ENCODE assay signal across 16 cellular contexts in the genomic region with DNA sequence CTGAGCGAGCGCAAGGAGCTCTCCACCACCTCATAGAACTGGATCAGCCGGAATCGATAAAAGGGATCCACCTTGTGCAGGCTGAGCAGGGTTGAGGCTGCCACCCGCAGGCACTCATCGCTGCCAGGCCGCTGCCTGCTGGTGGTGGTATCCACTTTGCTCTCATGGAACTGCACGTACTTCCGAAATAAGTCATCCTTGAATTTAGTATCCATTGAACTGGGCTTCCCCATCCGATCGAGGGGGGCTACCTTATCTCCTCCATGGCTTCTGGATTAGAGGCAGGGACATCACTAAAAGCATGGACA. TPM values are rescaled to one million over a fixed set of nuclear protein-coding genes. Genes with fewer than 3 reads are reported as not detected.
DNase-seq lines count a peak whose midpoint lies in the region; ATAC-seq, FAIRE-seq and TF ChIP-seq lines count a peak whose summit lies in the region.
"Had no signal": no experiment of that assay in that cellular context is flagged by ENCODE, and none has a peak within 500 bp of the region (broad histone marks: within the 10 kb centered on the region; RNA-seq: fewer than 3 reads in every experiment).

No MANE protein-coding gene starts in this region.

- no peak overlapping the region for H3K18ac ChIP-seq in H1 (ENCODE audit: extremely low read depth, low read length)

- no peak overlapping the region for H4K8ac ChIP-seq in H1 (ENCODE audit: extremely low read depth, insufficient read depth, low read length)

- DNase-seq in left ventricle myocardium inferior: no peak
- DNase-seq in heart right ventricle: no peak
- DNase-seq in H1 (ENCODE audit: low read depth in 1 of 2, low spot score in 2 of 2): no peak
- DNase-seq in psoas muscle: no peak
- DNase-seq in upper lobe of right lung: peak; percentile 45
- DNase-seq in natural killer cell: no peak
- DNase-seq in activated naive CD4-positive, alpha-beta T cell treated with anti-CD3 and anti-CD28 coated beads, Interleukin-2, amount 10 ng/mL, durations not matched to agents 7 days and 5 days: no peak
- DNase-seq: 8988T; ACHN; Calu3; CD4-positive, alpha-beta T cell; DMS 273 treated with DMSO at 0.1 percent for 48 hours had no signal

- H3K36me3 Mint-ChIP-seq in natural killer cell: peaks cover 8% of the 10 kb centered on the region
- H3K36me3 Mint-ChIP-seq in activated naive CD4-positive, alpha-beta T cell treated with anti-CD3 and anti-CD28 coated beads, Interleukin-2, amount 10 ng/mL, durations not matched to agents 7 days and 5 days: peaks cover 21% of the 10 kb centered on the region
- H3K36me3 Mint-ChIP-seq in stimulated activated memory B cell treated with anti-CD40 and anti-IgM and Interleukin-4, amounts not matched to agents 10 μg/mL and 1 μg/mL and 100 μg/mL, for 72 hours: peaks cover 59% of the 10 kb centered on the region

- H3K9ac ChIP-seq in H1 (replicated peaks in 1 of 4; ENCODE audit: extremely low read depth in 1 of 4, low read depth in 3 of 4, low read length in 3 of 4): no peak overlapping the region
- H3K9ac ChIP-seq: BLaER1 treated with 17β-estradiol and CSF1 and Interleukin-3, amounts not matched to agents 10 nM and 100 nM had no signal

- no peak overlapping the region for H4K91ac ChIP-seq in H1 (replicated peaks; ENCODE audit: insufficient read length, low read length)

- H3K4me3 ChIP-seq in left ventricle myocardium inferior: no peak overlapping the region
- no peak overlapping the region for H3K4me3 ChIP-seq in heart right ventricle
- H3K4me3 ChIP-seq in H1 (ENCODE audit: extremely low read depth in 1 of 4, insufficient read depth in 2 of 4, low read depth in 3 of 4, low read length in 4 of 4): no peak overlapping the region
- no peak overlapping the region for H3K4me3 ChIP-seq in psoas muscle
- no peak overlapping the region for H3K4me3 ChIP-seq in upper lobe of right lung
- H3K4me3 ChIP-seq: BLaER1 treated with 17β-estradiol and CSF1 and Interleukin-3, amounts not matched to agents 10 nM and 100 nM had no signal

- H2BK120ac ChIP-seq in H1 (replicated peaks; ENCODE audit: low read depth, low read length): no peak overlapping the region

- no peak overlapping the region for H2BK20ac ChIP-seq in H1 (ENCODE audit: low read length)

- H2AK5ac ChIP-seq in H1 (ENCODE audit: low read depth, low read length): no peak overlapping the region

- H3K56ac ChIP-seq in H1 (replicated peaks; ENCODE audit: insufficient read length, low read depth, low read length): no peak overlapping the region

- TF ChIP-seq EP300 in H1 (IDR thresholded peaks at IDR 0.05; ENCODE audit: borderline replicate concordance in 1 of 2, low read depth in 2 of 2, low read length in 2 of 2): no peak

- CTCF ChIA-PET in H1 (lab: Charles Lee; ENCODE audit: partially characterized antibody): interaction anchor here (0.7 to 16.4 kb wide), 6 partner anchors 9 to 371 kb away, joined by 3 to 199 read pairs (median 4); no protein-coding TSS in a partner anchor
- CTCF ChIA-PET in activated naive CD4-positive, alpha-beta T cell treated with anti-CD3 and anti-CD28 coated beads, Interleukin-2, amount 10 ng/mL, durations not matched to agents 7 days and 5 days (lab: Charles Lee): no interaction called here

- intact Hi-C loops in left ventricle myocardium inferior (cut with micrococcal nuclease): no loop called here
- intact Hi-C loops in heart right ventricle (cut with DNase I): loop anchor here in 1 of 10 donors (10.0 kb wide), 1 partner anchor 293 kb away; no protein-coding TSS in a partner anchor
- intact Hi-C loops in psoas muscle (cut with DNase I): no loop called here
- intact Hi-C loops in upper lobe of right lung (cut with DNase I): no loop called here
- intact Hi-C loops in natural killer cell (cut with micrococcal nuclease): no loop called here

- H3K9me3 Mint-ChIP-seq in natural killer cell: no peaks in the 10 kb centered on the region
- H3K9me3 Mint-ChIP-seq in activated naive CD4-positive, alpha-beta T cell treated with anti-CD3 and anti-CD28 coated beads, Interleukin-2, amount 10 ng/mL, durations not matched to agents 7 days and 5 days: no peaks in the 10 kb centered on the region
- H3K9me3 Mint-ChIP-seq in stimulated activated memory B cell treated with anti-CD40 and anti-IgM and Interleukin-4, amounts not matched to agents 10 μg/mL and 1 μg/mL and 100 μg/mL, for 72 hours: no peaks in the 10 kb centered on the region
- H3K9me3 Mint-ChIP-seq: CD4-positive, alpha-beta T cell had no signal

- no peaks in the 10 kb centered on the region for H3K27me3 Mint-ChIP-seq in natural killer cell (ENCODE audit: low read depth in 2 of 2)
- H3K27me3 Mint-ChIP-seq in activated naive CD4-positive, alpha-beta T cell treated with anti-CD3 and anti-CD28 coated beads, Interleukin-2, amount 10 ng/mL, durations not matched to agents 7 days and 5 days: no peaks in the 10 kb centered on the region
- H3K27me3 Mint-ChIP-seq in stimulated activated memory B cell treated with anti-CD40 and anti-IgM and Interleukin-4, amounts not matched to agents 10 μg/mL and 1 μg/mL and 100 μg/mL, for 72 hours: no peaks in the 10 kb centered on the region
- H3K27me3 Mint-ChIP-seq: CD4-positive, alpha-beta T cell had no signal

- FAIRE-seq in H1 (lab: Jason Lieb, UNC): no peak
- FAIRE-seq: H54 had no signal

- no peak for ATAC-seq in heart right ventricle
- no peak for ATAC-seq in psoas muscle
- ATAC-seq in upper lobe of right lung: no peak
- no peak for ATAC-seq in natural killer cell
- no peak for ATAC-seq in stimulated activated memory B cell treated with anti-CD40 and anti-IgM and Interleukin-4, amounts not matched to agents 10 μg/mL and 1 μg/mL and 100 μg/mL, for 72 hours
- ATAC-seq: HCT116 had no signal

- no peaks in the 10 kb centered on the region for H3K23me2 ChIP-seq in H1 (ENCODE audit: low read depth, low read length)

- H3K27me3 ChIP-seq in left ventricle myocardium inferior (ENCODE audit: low read depth) (no peaks in the 10 kb centered on the region), heart right ventricle (no peaks in the 10 kb centered on the region), H1 (replicated peaks in 1 of 4; ENCODE audit: control insufficient read depth in 3 of 4, extremely low read depth in 1 of 4, insufficient read depth in 3 of 4, low read length in 3 of 4) (no peaks in the 10 kb centered on the region), psoas muscle (ENCODE audit: insufficient read depth in 3 of 3, low read length in 2 of 3) (no peaks in the 10 kb centered on the region), upper lobe of right lung (no peaks in the 10 kb centered on the region)
- H3K27me3 ChIP-seq: BLaER1 treated with 17β-estradiol and CSF1 and Interleukin-3, amounts not matched to agents 10 nM and 100 nM had no signal

- no peak overlapping the region for H2BK15ac ChIP-seq in H1 (ENCODE audit: low read length)

- no peak overlapping the region for H2AFZ ChIP-seq in H1 (ENCODE audit: low read length)

- 93 to 95% methylated on average over 11 of the region's 11 CpGs for WGBS in heart right ventricle, 2 donors
- WGBS in H1 (ENCODE audit: extremely low coverage in 1 of 2, insufficient coverage in 1 of 2, insufficient read length in 1 of 2, insufficient replicate concordance in 2 of 2, low coverage in 1 of 2, low lambda C conversion rate in 2 of 2, missing lambda C conversion rate in 1 of 2), 2 experiments: 96% methylated on average over 11 of the region's 11 CpGs; no CpG with 5 or more reads in 1 of the 2 experiments
- WGBS in psoas muscle, 3 donors: 94 to 97% (median 95%) methylated on average over 11 of the region's 11 CpGs

- H3K9me3 ChIP-seq in left ventricle myocardium inferior (replicated peaks) (no peaks in the 10 kb centered on the region), heart right ventricle (no peaks in the 10 kb centered on the region), H1 (ENCODE audit: insufficient read depth in 2 of 2, low read depth in 1 of 2, low read length in 1 of 2) (no peaks in the 10 kb centered on the region), psoas muscle (no peaks in the 10 kb centered on the region), upper lobe of right lung (no peaks in the 10 kb centered on the region)
- H3K9me3 ChIP-seq: BLaER1 treated with 17β-estradiol and CSF1 and Interleukin-3, amounts not matched to agents 10 nM and 100 nM had no signal

- peaks cover 0 to 35% of the 10 kb centered on the region in 2 experiments; a peak in 2 of 4 replicates for H3K79me2 ChIP-seq in H1 (ENCODE audit: control insufficient read depth in 1 of 2, insufficient read depth in 2 of 2, low read length in 2 of 2)

- peak overlapping the region; percentile 13; the same call in 1 of the 2 replicates for H2BK5ac ChIP-seq in H1 (ENCODE audit: low read depth, low read length)

- POLR2A ChIA-PET in H1 (lab: Charles Lee; ENCODE audit: partially characterized antibody): interaction anchor here (1.6 kb wide), 1 partner anchor 60 kb away, joined by 4 read pairs; no protein-coding TSS in a partner anchor

- peak overlapping the region; percentile 94 for H3K27ac ChIP-seq in left ventricle myocardium inferior (replicated peaks)
- peak overlapping the region in 3 of 10 donors; percentile 5 to 85 (median 84) for H3K27ac ChIP-seq in heart right ventricle
- no peak overlapping the region for H3K27ac ChIP-seq in H1 (ENCODE audit: low read depth, low read length)
- peak overlapping the region; percentile 95 for H3K27ac ChIP-seq in psoas muscle
- no peak overlapping the region for H3K27ac ChIP-seq in upper lobe of right lung
- H3K27ac ChIP-seq: BLaER1 treated with 17β-estradiol and CSF1 and Interleukin-3, amounts not matched to agents 10 nM and 100 nM had no signal

- H4K20me1 ChIP-seq in H1 (replicated peaks in 1 of 2; ENCODE audit: control insufficient read depth in 1 of 2, insufficient read depth in 2 of 2, low read length in 2 of 2): peaks cover 2 to 26% of the 10 kb centered on the region in 2 experiments

- H3K4me1 ChIP-seq in left ventricle myocardium inferior (peaks cover 70% of the 10 kb centered on the region), heart right ventricle (peaks cover 8 to 74% (median 47%) of the 10 kb centered on the region in 9 donors), H1 (replicated peaks in 1 of 4; ENCODE audit: control insufficient read depth in 3 of 4, insufficient read depth in 4 of 4, low read length in 3 of 4) (no peaks in the 10 kb centered on the region), psoas muscle (peaks cover 40% of the 10 kb centered on the region), upper lobe of right lung (peaks cover 5% of the 10 kb centered on the region)

- no peak for TF ChIP-seq CTCF in left ventricle myocardium inferior (IDR thresholded peaks at IDR 0.05; ENCODE audit: borderline replicate concordance)
- TF ChIP-seq CTCF in heart right ventricle (IDR thresholded peaks at IDR 0.05): no peak
- TF ChIP-seq CTCF in H1 (IDR thresholded peaks at IDR 0.05; ENCODE audit: control extremely low read depth in 1 of 3, insufficient read depth in 1 of 3, low read depth in 1 of 3, low read length in 3 of 3): no peak
- no peak for TF ChIP-seq CTCF in psoas muscle (IDR thresholded peaks at IDR 0.05)
- no peak for TF ChIP-seq CTCF in upper lobe of right lung (IDR thresholded peaks at IDR 0.05)
- TF ChIP-seq CTCF in natural killer cell (IDR thresholded peaks at IDR 0.05): no peak

- no peak for TF ChIP-seq POLR2A in H1 (IDR thresholded peaks at IDR 0.05; ENCODE audit: control extremely low read depth in 1 of 2, low read depth in 2 of 2, low read length in 2 of 2)

- H3K4me1 Mint-ChIP-seq in natural killer cell: peaks cover 6 to 23% of the 10 kb centered on the region in 2 donors
- peaks cover 8% of the 10 kb centered on the region for H3K4me1 Mint-ChIP-seq in activated naive CD4-positive, alpha-beta T cell treated with anti-CD3 and anti-CD28 coated beads, Interleukin-2, amount 10 ng/mL, durations not matched to agents 7 days and 5 days
- H3K4me1 Mint-ChIP-seq in stimulated activated memory B cell treated with anti-CD40 and anti-IgM and Interleukin-4, amounts not matched to agents 10 μg/mL and 1 μg/mL and 100 μg/mL, for 72 hours: peaks cover 22% of the 10 kb centered on the region

- H3K36me3 ChIP-seq in left ventricle myocardium inferior (peaks cover 42% of the 10 kb centered on the region), heart right ventricle (peaks cover 0 to 74% (median 37%) of the 10 kb centered on the region in 9 donors), H1 (ENCODE audit: control insufficient read depth in 2 of 4, insufficient read depth in 4 of 4, low read length in 3 of 4) (peaks cover 3 to 29% (median 9%) of the 10 kb centered on the region in 4 experiments; a peak in 5 of 8 replicates), psoas muscle (ENCODE audit: insufficient read depth in 1 of 2, low read depth in 1 of 2) (peaks cover 4 to 59% of the 10 kb centered on the region in 2 donors), upper lobe of right lung (peaks cover 44% of the 10 kb centered on the region)

- H3K27ac Mint-ChIP-seq in natural killer cell: no peak overlapping the region
- H3K27ac Mint-ChIP-seq in activated naive CD4-positive, alpha-beta T cell treated with anti-CD3 and anti-CD28 coated beads, Interleukin-2, amount 10 ng/mL, durations not matched to agents 7 days and 5 days: no peak overlapping the region
- H3K27ac Mint-ChIP-seq in stimulated activated memory B cell treated with anti-CD40 and anti-IgM and Interleukin-4, amounts not matched to agents 10 μg/mL and 1 μg/mL and 100 μg/mL, for 72 hours: no peak overlapping the region
- H3K27ac Mint-ChIP-seq: CD4-positive, alpha-beta T cell had no signal

- H3K23ac ChIP-seq in H1 (ENCODE audit: insufficient read length): no peak overlapping the region

- no peak overlapping the region for H3K14ac ChIP-seq in H1 (ENCODE audit: insufficient read length)

- H3K4me3 Mint-ChIP-seq in natural killer cell: no peak overlapping the region
- no peak overlapping the region for H3K4me3 Mint-ChIP-seq in activated naive CD4-positive, alpha-beta T cell treated with anti-CD3 and anti-CD28 coated beads, Interleukin-2, amount 10 ng/mL, durations not matched to agents 7 days and 5 days
- H3K4me3 Mint-ChIP-seq in stimulated activated memory B cell treated with anti-CD40 and anti-IgM and Interleukin-4, amounts not matched to agents 10 μg/mL and 1 μg/mL and 100 μg/mL, for 72 hours: no peak overlapping the region
- H3K4me3 Mint-ChIP-seq: CD4-positive, alpha-beta T cell had no signal

- H4K5ac ChIP-seq in H1 (ENCODE audit: insufficient read length, low read depth, low read length): no peak overlapping the region

- H3K4me2 ChIP-seq in H1 (ENCODE audit: insufficient read depth in 1 of 2, low read depth in 2 of 2, low read length in 2 of 2): no peak overlapping the region
- H3K4me2 ChIP-seq: BLaER1 treated with 17β-estradiol and CSF1 and Interleukin-3, amounts not matched to agents 10 nM and 100 nM had no signal

- no peak overlapping the region for H3K4ac ChIP-seq in H1 (replicated peaks; ENCODE audit: insufficient read length, low read depth, low read length)

- no peak overlapping the region for H2BK12ac ChIP-seq in H1 (ENCODE audit: low read depth, low read length)

- no peak for TF ChIP-seq RAD21 in H1 (IDR thresholded peaks at IDR 0.05 in 1 of 2, conservative IDR thresholded peaks at IDR 0.05 in 1 of 2; ENCODE audit: low read depth in 2 of 2, low read length in 2 of 2)

- H3K79me1 ChIP-seq in H1 (ENCODE audit: low read depth, low read length): peaks cover 9% of the 10 kb centered on the region

RNA-seq across cellular contexts. Expression of gene SPATA2, which starts 7.1 kb away (rescaled TPM):
- total RNA-seq in left ventricle myocardium inferior: 7.6 TPM
- 10 to 100 TPM in 1 of 10 donors, 1 to 10 TPM in 9; 5.2 to 11.8 (median 6.7) TPM for total RNA-seq in heart right ventricle
- 1 to 10 TPM; 4.8 to 5.0 TPM for polyA plus RNA-seq in heart right ventricle
- total RNA-seq in H1 (2021; fragmentation: NEBNext Ultra II Directional; extraction: Animal tissue kit (Norgen Biotek cat#: 25700)): 11.9 and 13.0 TPM in 2 replicates
- polyA plus RNA-seq in H1 (2011; rRNA removed): 11.0 and 15.4 TPM in 2 replicates
- polyA plus RNA-seq in H1 (2011; cell fraction: cytosol; rRNA removed): 6.4 TPM
- 7.7 TPM for polyA plus RNA-seq in H1 (2011; cell fraction: nucleus; rRNA removed)
- 10.4 to 11.7 TPM (median 11.1 TPM) in 4 replicates for polyA plus RNA-seq in H1 (2012, experiment 1 of 2)
- 12.2 TPM for polyA plus RNA-seq in H1 (2012, experiment 2 of 2)
- polyA plus RNA-seq in H1 (2013, experiment 1 of 2): 10.6 TPM
- 10.6 TPM for polyA plus RNA-seq in H1 (2013, experiment 2 of 2)
- polyA minus RNA-seq in H1 (2011; rRNA and poly(A)+ RNA removed): 6.1 and 8.1 TPM in 2 replicates
- polyA minus RNA-seq in H1 (2011; cell fraction: cytosol; rRNA and poly(A)+ RNA removed): 6.4 TPM
- polyA minus RNA-seq in H1 (2011; cell fraction: nucleus; rRNA and poly(A)+ RNA removed): 6.7 TPM
- total RNA-seq in psoas muscle: 10 to 100 TPM in 2 of 4 donors, 1 to 10 TPM in 2; 6.7 to 16.3 (median 10.3) TPM
- polyA plus RNA-seq in psoas muscle: 10 to 100 TPM in 1 of 3 donors, 1 to 10 TPM in 2; 7.8 to 15.0 (median 8.1) TPM
- total RNA-seq in upper lobe of right lung: 8.7 TPM
- total RNA-seq in natural killer cell: 10 to 100 TPM; 16.4 to 25.8 (median 25.1) TPM

RNA-seq across cellular contexts. Expression of gene RNF114, which starts 28.0 kb away (rescaled TPM):
- total RNA-seq in left ventricle myocardium inferior (50.8 TPM), heart right ventricle (10 to 100 TPM; 41.5 to 60.3 (median 52.1) TPM), psoas muscle (100 to 1,000 TPM in 1 of 4 donors, 10 to 100 TPM in 3; 67.0 to 104 (median 82.4) TPM), upper lobe of right lung (74.7 TPM), natural killer cell (100 to 1,000 TPM in 2 of 3 donors, 10 to 100 TPM in 1; 92.3 to 108 (median 100) TPM)
- polyA plus RNA-seq in heart right ventricle (10 to 100 TPM; 45.0 to 49.5 TPM), H1 (2011; rRNA removed) (89.9 and 158 TPM in 2 replicates), psoas muscle (10 to 100 TPM; 30.8 to 83.6 (median 79.7) TPM)
- total RNA-seq in H1 (2021; fragmentation: NEBNext Ultra II Directional; extraction: Animal tissue kit (Norgen Biotek cat#: 25700)): 81.7 and 82.0 TPM in 2 replicates
- 160 TPM for polyA plus RNA-seq in H1 (2011; cell fraction: cytosol; rRNA removed)
- polyA plus RNA-seq in H1 (2011; cell fraction: nucleus; rRNA removed): 99.9 TPM
- 66.8 to 91.7 TPM (median 75.1 TPM) in 4 replicates for polyA plus RNA-seq in H1 (2012, experiment 1 of 2)
- polyA plus RNA-seq in H1 (2012, experiment 2 of 2): 39.6 TPM
- 51.2 TPM for polyA plus RNA-seq in H1 (2013, experiment 1 of 2)
- polyA plus RNA-seq in H1 (2013, experiment 2 of 2): 51.8 TPM
- 62.2 and 63.1 TPM in 2 replicates for polyA minus RNA-seq in H1 (2011; rRNA and poly(A)+ RNA removed)
- polyA minus RNA-seq in H1 (2011; cell fraction: cytosol; rRNA and poly(A)+ RNA removed): 69.6 TPM
- 40.6 TPM for polyA minus RNA-seq in H1 (2011; cell fraction: nucleus; rRNA and poly(A)+ RNA removed)

Comparison
In these comparisons a context has a peak if more than half of its experiments do, and no peak if none do; other contexts are left out.
1. H3K27ac ChIP-seq: peak in left ventricle myocardium inferior (single experiment) and psoas muscle (single experiment); none in H1 (single experiment) and upper lobe of right lung (single experiment).